Comparison of ENCODE assay signal across 21 cellular contexts in genomic region chr5:127556609-127557348, GRCh38. TPM values are rescaled to one million over a fixed set of nuclear protein-coding genes. Genes with fewer than 3 reads are reported as not detected.
DNase-seq lines count a peak whose midpoint lies in the region; ATAC-seq, FAIRE-seq and TF ChIP-seq lines count a peak whose summit lies in the region.
"Had no signal": no experiment of that assay in that cellular context is flagged by ENCODE, and none has a peak within 500 bp of the region (broad histone marks: within the 10 kb centered on the region; RNA-seq: fewer than 3 reads in every experiment).

No MANE protein-coding gene starts in this region.

- H3K27me3 ChIP-seq in PC-3 (ENCODE audit: low read length): no peaks in the 10 kb centered on the region
- H3K27me3 ChIP-seq in pancreas: no peaks in the 10 kb centered on the region
- no peaks in the 10 kb centered on the region for H3K27me3 ChIP-seq in mesenchymal stem cell (ENCODE audit: control insufficient read depth in 1 of 2, insufficient read depth in 1 of 2, low read length in 2 of 2)

- no peak overlapping the region for H4K91ac ChIP-seq in mesenchymal stem cell (ENCODE audit: low read length)

- POLR2A ChIA-PET in PC-3 (lab: Charles Lee; ENCODE audit: unreplicated experiment): interaction anchor here (0.6 kb wide), 1 partner anchor 620 kb away, joined by 4 read pairs; no protein-coding TSS in a partner anchor

- peak overlapping the region; percentile 66 for H3K27ac Mint-ChIP-seq in Calu3 (ENCODE audit: unreplicated experiment)
- H3K27ac Mint-ChIP-seq: HFFc6 had no signal

- no peak overlapping the region for H2BK15ac ChIP-seq in mesenchymal stem cell (ENCODE audit: low read depth, poor library complexity, severe bottlenecking)

- peak; percentile 95 for ATAC-seq in PC-3
- peak; percentile 57 to 87 (median 79) for ATAC-seq in pancreas
- no peak for ATAC-seq in HG02588 (IDR thresholded peaks at IDR 0.05; ENCODE audit: unreplicated experiment)
- no peak for ATAC-seq in GM18498 (IDR thresholded peaks at IDR 0.05; ENCODE audit: unreplicated experiment)

- H3K79me2 ChIP-seq in PC-3 (ENCODE audit: low read length): no peaks in the 10 kb centered on the region

- H2BK12ac ChIP-seq in mesenchymal stem cell (ENCODE audit: low read length in 2 of 2): no peak overlapping the region

- H3K36me3 ChIP-seq in PC-3 (ENCODE audit: low read depth, low read length): peaks cover 15% of the 10 kb centered on the region
- H3K36me3 ChIP-seq in pancreas: peaks cover 0 to 12% (median 0%) of the 10 kb centered on the region in 3 donors
- H3K36me3 ChIP-seq in mesenchymal stem cell (ENCODE audit: control insufficient read depth in 1 of 2, insufficient read depth in 2 of 2, low read depth in 1 of 2, low read length in 2 of 2): peaks cover 9 to 52% of the 10 kb centered on the region in 2 experiments

- BruUV-seq in Calu3 (replicated peaks; lab: Mats Ljungman, UMichigan) (no TSS peak), PC-3 (replicated peaks; lab: Mats Ljungman, UMichigan) (TSS peak; percentile 1)

- H3K4me2 ChIP-seq in PC-3 (ENCODE audit: low read length) (peak overlapping the region; percentile 74), mesenchymal stem cell (ENCODE audit: low read length, poor library complexity, severe bottlenecking) (no peak overlapping the region)

- peaks cover 31% of the 10 kb centered on the region for H3K4me1 Mint-ChIP-seq in Calu3 (ENCODE audit: low read depth, unreplicated experiment)
- H3K4me1 Mint-ChIP-seq: CD8-positive, alpha-beta memory T cell had no signal

- H3K27ac ChIP-seq in PC-3 (ENCODE audit: low read length) (peak overlapping the region; percentile 97), epithelial cell of prostate (peak overlapping the region; percentile 23), pancreas (peak overlapping the region in 2 of 4 donors; percentile 61 to 65), mesenchymal stem cell (ENCODE audit: low read length, poor library complexity, severe bottlenecking) (no peak overlapping the region)
- H3K27ac ChIP-seq: C4-2B, HL-60 had no signal

- FAIRE-seq in pancreas (lab: Jason Lieb, UNC): peak; percentile 23

- H3K14ac ChIP-seq in mesenchymal stem cell (ENCODE audit: low read length in 2 of 2): no peak overlapping the region

- TF ChIP-seq CTCF in Calu3 (IDR thresholded peaks at IDR 0.05; ENCODE audit: unreplicated experiment) (no peak), PC-3 (conservative IDR thresholded peaks at IDR 0.05; ENCODE audit: low read depth, low read length) (no peak), pancreas (IDR thresholded peaks at IDR 0.05) (no peak)

- H2AFZ ChIP-seq in PC-3 (ENCODE audit: low read length) (no peak overlapping the region), mesenchymal stem cell (ENCODE audit: low read depth, low read length) (no peak overlapping the region)

- no peak overlapping the region for H3K4me3 Mint-ChIP-seq in Calu3 (ENCODE audit: low read depth, unreplicated experiment)
- H3K4me3 Mint-ChIP-seq: CD8-positive, alpha-beta memory T cell; HFFc6 had no signal

- 28 to 33% methylated on average over 3 of the region's 3 CpGs for WGBS in pancreas, 2 donors
- whole genome bisulfite sequencing in mesenchymal stem cell: no CpG with 5 or more reads among the region's 3 CpGs

- no peak overlapping the region for H3K18ac ChIP-seq in mesenchymal stem cell (ENCODE audit: low read depth in 1 of 2, low read length in 2 of 2)

- no peak overlapping the region for H2AK5ac ChIP-seq in mesenchymal stem cell (ENCODE audit: low read length, severe bottlenecking)

- H3K23ac ChIP-seq in mesenchymal stem cell (ENCODE audit: low read length in 2 of 2): no peak overlapping the region

- peaks cover 32% of the 10 kb centered on the region for H3K36me3 Mint-ChIP-seq in Calu3 (ENCODE audit: insufficient read depth, unreplicated experiment)

- no peaks in the 10 kb centered on the region for H3K27me3 Mint-ChIP-seq in Calu3 (ENCODE audit: unreplicated experiment)
- H3K27me3 Mint-ChIP-seq: CD8-positive, alpha-beta memory T cell had no signal

- H4K20me1 ChIP-seq in PC-3 (ENCODE audit: low read length): no peaks in the 10 kb centered on the region

- no peak overlapping the region for H2BK5ac ChIP-seq in mesenchymal stem cell (ENCODE audit: low read depth, low read length, poor library complexity, severe bottlenecking)

- H3K4me3 ChIP-seq in PC-3 (ENCODE audit: low read length) (no peak overlapping the region), pancreas (no peak overlapping the region), mesenchymal stem cell (ENCODE audit: insufficient read depth in 1 of 2, low read depth in 1 of 2, low read length in 2 of 2) (no peak overlapping the region)

- H3K9me3 Mint-ChIP-seq in Calu3 (ENCODE audit: low read depth, unreplicated experiment): no peaks in the 10 kb centered on the region
- H3K9me3 Mint-ChIP-seq: CD8-positive, alpha-beta memory T cell; HFFc6 had no signal

- H3K9ac ChIP-seq in PC-3 (ENCODE audit: low read length) (peak overlapping the region; percentile 75), mesenchymal stem cell (ENCODE audit: low read length) (no peak overlapping the region)

- no peak overlapping the region for H4K8ac ChIP-seq in mesenchymal stem cell (ENCODE audit: low read length)

- H3K9me2 ChIP-seq in PC-3 (replicated peaks; ENCODE audit: low read length): no peaks in the 10 kb centered on the region

- H3F3A ChIP-seq in PC-3 (ENCODE audit: low read length, unreplicated experiment): peaks cover 8% of the 10 kb centered on the region

- DNase-seq in Calu3 (no peak), PC-3 (peak; percentile 86), epithelial cell of prostate (ENCODE audit: low read depth, low spot score) (peak; percentile 60), pancreas (no peak), A172 (ENCODE audit: low spot score) (no peak), mesenchymal stem cell (no peak)
- DNase-seq: CD8-positive, alpha-beta memory T cell; H7; HFFc6; KG1; NCI-H1694; NCI-H2081; NCI-H2171; NCI-H345; NCI-H524; NCI-H774; NK-92 treated with Interleukin-12 subunit alpha and Interleukin-12 subunit beta, amount 100 ng/mL, for 24 hours had no signal

- CTCF ChIA-PET in Calu3 (lab: Charles Lee): interaction anchor here (1.1 kb wide), 1 partner anchor 49 kb away, joined by 3 read pairs; no protein-coding TSS in a partner anchor
- CTCF ChIA-PET in PC-3 (lab: Charles Lee): no interaction called here

- peaks cover 3% of the 10 kb centered on the region for H3K79me1 ChIP-seq in mesenchymal stem cell (replicated peaks; ENCODE audit: low read length, poor library complexity, severe bottlenecking)

- H3K4me1 ChIP-seq in PC-3 (ENCODE audit: insufficient read depth, low read length): peaks cover 30% of the 10 kb centered on the region
- H3K4me1 ChIP-seq in pancreas: peaks cover 10 to 21% (median 19%) of the 10 kb centered on the region in 3 donors
- H3K4me1 ChIP-seq in mesenchymal stem cell (ENCODE audit: control insufficient read depth, insufficient read depth, low read depth, low read length): peaks cover 5% of the 10 kb centered on the region

- H2BK120ac ChIP-seq in mesenchymal stem cell (ENCODE audit: low read depth, low read length): no peak overlapping the region

- intact Hi-C loops in Calu3 (cut with micrococcal nuclease; ENCODE audit: unreplicated experiment) (no loop called here), PC-3 (cut with micrococcal nuclease) (no loop called here), pancreas (cut with DNase I) (no loop called here)

- H3K9me3 ChIP-seq in PC-3 (ENCODE audit: low read length) (no peaks in the 10 kb centered on the region), pancreas (no peaks in the 10 kb centered on the region), mesenchymal stem cell (ENCODE audit: control insufficient read depth, low read length) (no peaks in the 10 kb centered on the region)

- H3K4ac ChIP-seq in mesenchymal stem cell (ENCODE audit: low read depth in 1 of 2, low read length in 2 of 2): no peak overlapping the region

RNA-seq across cellular contexts. Expression of gene PRRC1, which starts 39.3 kb away (rescaled TPM):
- 80.5 and 87.8 TPM in 2 replicates for total RNA-seq in Calu3 (2022)
- total RNA-seq in PC-3 (2014; rRNA removed): 51.9 and 56.4 TPM in 2 replicates
- 10 to 100 TPM; 25.7 to 46.7 (median 36.6) TPM for total RNA-seq in pancreas
- 10 to 100 TPM; 17.7 to 19.4 TPM for polyA plus RNA-seq in pancreas
- 39.8 and 66.4 TPM in 2 replicates for total RNA-seq in A172 (2014; rRNA removed; shearing (Covaris generic))
- polyA plus RNA-seq in mesenchymal stem cell (2013, experiment 1 of 2): 101 TPM
- 97.5 TPM for polyA plus RNA-seq in mesenchymal stem cell (2013, experiment 2 of 2)

Comparison
In these comparisons a context has a peak if more than half of its experiments do, and no peak if none do; other contexts are left out.
1. DNase-seq: peak in PC-3 (single experiment) and epithelial cell of prostate (single experiment); none in Calu3 (single experiment), pancreas (0 of 6), A172 (single experiment) and mesenchymal stem cell (single experiment).
2. ATAC-seq: peak in PC-3 (single experiment) and pancreas (4 of 4); none in HG02588 (single experiment) and GM18498 (single experiment).